ENCODE assay signal across 9 cellular contexts in genomic region chr1:154219511-154219910, GRCh38. TPM values are rescaled to one million over a fixed set of nuclear protein-coding genes. Genes with fewer than 3 reads are reported as not detected.
DNase-seq lines count a peak whose midpoint lies in the region; TF ChIP-seq lines count a peak whose summit lies in the region.
"Had no signal": no experiment of that assay in that cellular context is flagged by ENCODE, and none has a peak within 500 bp of the region (broad histone marks: within the 10 kb centered on the region; RNA-seq: fewer than 3 reads in every experiment).

No MANE protein-coding gene starts in this region.

- H3K27ac ChIP-seq in breast epithelium (peak overlapping the region; percentile 100), uterus (peak overlapping the region; percentile 99)

- TF ChIP-seq POLR2A in breast epithelium (IDR thresholded peaks at IDR 0.05) (no peak), uterus (IDR thresholded peaks at IDR 0.05) (no peak)

- H3K27me3 ChIP-seq in MG63 (no peaks in the 10 kb centered on the region), breast epithelium (no peaks in the 10 kb centered on the region), uterus (no peaks in the 10 kb centered on the region)

- H3K9me3 ChIP-seq in MG63: peaks cover 3% of the 10 kb centered on the region; the same call in 1 of the 2 replicates
- no peaks in the 10 kb centered on the region for H3K9me3 ChIP-seq in breast epithelium
- H3K9me3 ChIP-seq in uterus: no peaks in the 10 kb centered on the region

- TF ChIP-seq CTCF in breast epithelium (IDR thresholded peaks at IDR 0.05) (no peak), uterus (IDR thresholded peaks at IDR 0.05) (no peak)

- H3K4me1 ChIP-seq in breast epithelium (peaks cover 7 to 20% of the 10 kb centered on the region in 2 donors), uterus (peaks cover 8 to 19% of the 10 kb centered on the region in 2 donors)

- intact Hi-C loops in breast epithelium (cut with DNase I; ENCODE audit: low total_unique reads) (no loop called here), uterus (cut with DNase I; ENCODE audit: low total_unique reads) (no loop called here)

- DNase-seq in Daoy (ENCODE audit: low read depth) (peak; percentile 17), MG63 (peak; percentile 17), breast epithelium (ENCODE audit: low spot score in 2 of 2) (no peak), medulla oblongata (ENCODE audit: extremely low spot score) (peak; percentile 54), uterus (no peak), 8988T (no peak)
- no peak for DNase-seq in effector CD4-positive, alpha-beta T cell
- no peak for DNase-seq in stimulated activated CD4-positive, alpha-beta T cell treated with anti-CD3 and anti-CD28 coated beads, Interleukin-1b, Interleukin-23, amount 100 ng/mL, for 48 hours

- H3K36me3 ChIP-seq in MG63: peaks cover 73% of the 10 kb centered on the region
- H3K36me3 ChIP-seq in breast epithelium: no peaks in the 10 kb centered on the region
- H3K36me3 ChIP-seq in uterus: no peaks in the 10 kb centered on the region

- H3K4me3 ChIP-seq in MG63 (peak overlapping the region; percentile 85), breast epithelium (peak overlapping the region; percentile 77 to 95 (median 91)), uterus (peak overlapping the region; percentile 74 to 84)

RNA-seq across cellular contexts. Expression of gene UBAP2L, which starts 1.2 kb away (rescaled TPM):
- 98.6 and 105 TPM in 2 replicates for total RNA-seq in Daoy (2014; rRNA removed; shearing (Covaris generic))
- 208 and 217 TPM in 2 replicates for total RNA-seq in MG63 (2014; rRNA removed; shearing (Covaris generic); ENCODE audit: low replicate concordance)
- total RNA-seq in breast epithelium (10 to 100 TPM; 64.8 to 79.3 (median 70.1) TPM), uterus (100 to 1,000 TPM in 1 of 4 donors, 10 to 100 TPM in 3; 11.5 to 161 (median 52.0) TPM)

RNA-seq across cellular contexts. Expression of gene CFAP141, which starts 13.4 kb away (rescaled TPM):
- total RNA-seq in Daoy (2014; rRNA removed; shearing (Covaris generic)): not detected in 2 replicates
- total RNA-seq in MG63 (2014; rRNA removed; shearing (Covaris generic); ENCODE audit: low replicate concordance): not detected in 2 replicates
- not detected for total RNA-seq in breast epithelium
- not detected for total RNA-seq in uterus
- total RNA-seq: activated CD8-positive, alpha-beta memory T cell treated with anti-CD3 and anti-CD28 coated beads for 36 hours had no signal

RNA-seq across cellular contexts. Expression of gene TPM3, which starts 27.6 kb away (rescaled TPM):
- total RNA-seq in Daoy (2014; rRNA removed; shearing (Covaris generic)): 1,219 and 1,519 TPM in 2 replicates
- total RNA-seq in MG63 (2014; rRNA removed; shearing (Covaris generic); ENCODE audit: low replicate concordance): 991 and 1,067 TPM in 2 replicates
- 100 to 1,000 TPM; 236 to 302 (median 245) TPM for total RNA-seq in breast epithelium
- total RNA-seq in uterus: 100 to 1,000 TPM; 130 to 263 (median 199) TPM

RNA-seq across cellular contexts. Expression of gene HAX1, which starts 52.9 kb away (rescaled TPM):
- total RNA-seq in Daoy (2014; rRNA removed; shearing (Covaris generic)): 155 and 169 TPM in 2 replicates
- 212 and 243 TPM in 2 replicates for total RNA-seq in MG63 (2014; rRNA removed; shearing (Covaris generic); ENCODE audit: low replicate concordance)
- total RNA-seq in breast epithelium: 100 to 1,000 TPM; 108 to 125 (median 120) TPM
- total RNA-seq in uterus: 10 to 100 TPM; 50.5 to 78.8 (median 69.4) TPM

Comparison
In these comparisons a context has a peak if more than half of its experiments do, and no peak if none do; other contexts are left out.
1. DNase-seq: peak in Daoy (single experiment), MG63 (single experiment) and medulla oblongata (single experiment); none in breast epithelium (0 of 2), uterus (0 of 2), effector CD4-positive, alpha-beta T cell (single experiment), 8988T (single experiment) and stimulated activated CD4-positive, alpha-beta T cell treated with anti-CD3 and anti-CD28 coated beads, Interleukin-1b, Interleukin-23, amount 100 ng/mL, for 48 hours (single experiment).
2. Peak in every context shown above with its lines, with median percentiles within 50 percentile points of each other: H3K4me3 ChIP-seq.